ENCODE assay signal across 29 cellular contexts in genomic region chr1:85553936-85554335, GRCh38. TPM values are rescaled to one million over a fixed set of nuclear protein-coding genes. Genes with fewer than 3 reads are reported as not detected.
DNase-seq lines count a peak whose midpoint lies in the region; ATAC-seq and TF ChIP-seq lines count a peak whose summit lies in the region.
"Had no signal": no experiment of that assay in that cellular context is flagged by ENCODE, and none has a peak within 500 bp of the region (broad histone marks: within the 10 kb centered on the region; RNA-seq: fewer than 3 reads in every experiment).

No MANE protein-coding gene starts in this region.

- H3K4me3 ChIP-seq in fibroblast of the aortic adventitia (ENCODE audit: low read depth, low read length) = no peak overlapping the region
- H3K4me3 ChIP-seq in neuronal stem cell (ENCODE audit: low read length in 2 of 2) = no peak overlapping the region
- H3K4me3 ChIP-seq in stomach smooth muscle (ENCODE audit: low read length in 2 of 2) = no peak overlapping the region
- no peak overlapping the region for H3K4me3 ChIP-seq in A673 (ENCODE audit: low read depth, low read length, poor library complexity, severe bottlenecking)
- H3K4me3 ChIP-seq: BLaER1 treated with 17β-estradiol and CSF1 and Interleukin-3, amounts not matched to agents 10 nM and 100 nM; heart right ventricle; lung; spleen; upper lobe of right lung had no signal

- no peak overlapping the region for H3K14ac ChIP-seq in neuronal stem cell (ENCODE audit: low read length)

- no CpG with 5 or more reads among the region's 1 CpG for WGBS in neuronal stem cell (ENCODE audit: extremely low coverage in 2 of 2, insufficient read length in 2 of 2, insufficient replicate concordance in 1 of 2), 2 donors

- no peak overlapping the region for H3K4me2 ChIP-seq in neuronal stem cell (ENCODE audit: insufficient read depth, low read length, poor library complexity, severe bottlenecking)
- H3K4me2 ChIP-seq: BLaER1 treated with 17β-estradiol and CSF1 and Interleukin-3, amounts not matched to agents 10 nM and 100 nM had no signal

- TF ChIP-seq CTCF in fibroblast of the aortic adventitia (IDR thresholded peaks at IDR 0.05; ENCODE audit: insufficient read depth, low read length) (no peak), A673 (conservative IDR thresholded peaks at IDR 0.05; ENCODE audit: low read depth, low read length) (no peak)

- no peak overlapping the region for H3K9ac ChIP-seq in neuronal stem cell (ENCODE audit: low read depth, low read length, poor library complexity)
- H3K9ac ChIP-seq in stomach smooth muscle (ENCODE audit: low read length in 2 of 2) = peak overlapping the region in 1 of 2 donors; percentile 1
- H3K9ac ChIP-seq: BLaER1 treated with 17β-estradiol and CSF1 and Interleukin-3, amounts not matched to agents 10 nM and 100 nM had no signal

- H3K9me3 ChIP-seq in neuronal stem cell (replicated peaks in 1 of 2; ENCODE audit: control insufficient read depth in 2 of 2, insufficient read depth in 1 of 2, low read depth in 1 of 2, low read length in 2 of 2) = peaks cover under 1 to 2% of the 10 kb centered on the region in 2 donors
- H3K9me3 ChIP-seq in stomach smooth muscle (ENCODE audit: control insufficient read depth in 2 of 2, low read length in 2 of 2) = no peaks in the 10 kb centered on the region
- peaks cover under 1% of the 10 kb centered on the region for H3K9me3 ChIP-seq in A673 (ENCODE audit: low read depth, low read length, poor library complexity, severe bottlenecking)
- H3K9me3 ChIP-seq: BLaER1 treated with 17β-estradiol and CSF1 and Interleukin-3, amounts not matched to agents 10 nM and 100 nM; Caco-2; upper lobe of right lung had no signal

- H2AFZ ChIP-seq in neuronal stem cell (ENCODE audit: low read length) = peak overlapping the region; percentile 46

- H4K8ac ChIP-seq in neuronal stem cell (ENCODE audit: low read depth, low read length) = no peak overlapping the region

- peak; percentile 34 for DNase-seq in RPMI7951 (ENCODE audit: low read depth)
- DNase-seq in fibroblast of the aortic adventitia (ENCODE audit: low read depth) = peak; percentile 28
- DNase-seq in neuronal stem cell (ENCODE audit: low spot score) = no peak
- no peak for DNase-seq in A673 (ENCODE audit: low spot score)
- no peak for DNase-seq in SHP77 (lab: John Stamatoyannopoulos, UW)
- DNase-seq in NCI-H187 (lab: John Stamatoyannopoulos, UW) = no peak
- DNase-seq: activated CD4-positive, alpha-beta T cell treated with anti-CD3 and anti-CD28 coated beads for 48 hours; activated gamma-delta T cell treated with Interleukin-2 at 50 U/mL for 16 hours; activated naive CD8-positive, alpha-beta T cell treated with anti-CD3 and anti-CD28 coated beads, Interleukin-2, amount 50 U/mL, for 24 hours; activated T-cell treated with anti-CD3 and anti-CD28 coated beads, Interleukin-2, amount 50 U/mL, for 1 hour; brain microvascular endothelial cell; Caco-2; DMS79; effector CD4-positive, alpha-beta T cell; heart right ventricle; NCI-H1436 treated with DMSO at 0.1 percent for 48 hours; NCI-H446; NCI-H774; nucleus accumbens; retina; spleen; T-helper 9 cell; upper lobe of right lung had no signal

- H3K27me3 ChIP-seq in neuronal stem cell (ENCODE audit: control insufficient read depth in 3 of 3, insufficient read depth in 3 of 3, low read depth in 1 of 3, low read length in 3 of 3) (no peaks in the 10 kb centered on the region), stomach smooth muscle (ENCODE audit: control insufficient read depth in 1 of 2, insufficient read depth in 2 of 2, low read length in 2 of 2) (no peaks in the 10 kb centered on the region), A673 (replicated peaks; ENCODE audit: insufficient read depth, low read depth, low read length, poor library complexity) (no peaks in the 10 kb centered on the region)
- H3K27me3 ChIP-seq: BLaER1 treated with 17β-estradiol and CSF1 and Interleukin-3, amounts not matched to agents 10 nM and 100 nM; brain microvascular endothelial cell; heart right ventricle; spleen; upper lobe of right lung had no signal

- H3K18ac ChIP-seq in neuronal stem cell (ENCODE audit: low read length) = no peak overlapping the region

- no peak overlapping the region for H2BK5ac ChIP-seq in neuronal stem cell (ENCODE audit: low read length)

- CTCF ChIA-PET in A673 (lab: Charles Lee) = no interaction called here

- BruUV-seq in A673 (replicated peaks; lab: Mats Ljungman, UMichigan) = no TSS peak

- H3K4me1 ChIP-seq in neuronal stem cell (ENCODE audit: control insufficient read depth in 2 of 2, insufficient read depth in 1 of 2, low read depth in 1 of 2, low read length in 2 of 2) (peaks cover 3 to 14% of the 10 kb centered on the region in 2 donors), stomach smooth muscle (ENCODE audit: control insufficient read depth, insufficient read depth, low read length) (peaks cover 38% of the 10 kb centered on the region), A673 (ENCODE audit: insufficient read depth, low read length, poor library complexity, severe bottlenecking) (no peaks in the 10 kb centered on the region)
- H3K4me1 ChIP-seq: BLaER1 treated with 17β-estradiol and CSF1 and Interleukin-3, amounts not matched to agents 10 nM and 100 nM; spleen; upper lobe of right lung had no signal

- no peak overlapping the region for H2AK5ac ChIP-seq in neuronal stem cell (ENCODE audit: low read depth, low read length)

- no peak for ATAC-seq in GM18517 (IDR thresholded peaks at IDR 0.05; ENCODE audit: unreplicated experiment)
- ATAC-seq: activated naive CD8-positive, alpha-beta T cell treated with anti-CD3 and anti-CD28 coated beads, Interleukin-2, amount 50 U/mL, for 24 hours; upper lobe of right lung had no signal

- H3K36me3 ChIP-seq in neuronal stem cell (replicated peaks in 1 of 2; ENCODE audit: control insufficient read depth in 2 of 2, insufficient read depth in 2 of 2, low read length in 2 of 2) (no peaks in the 10 kb centered on the region), stomach smooth muscle (ENCODE audit: control insufficient read depth in 2 of 2, insufficient read depth in 2 of 2, low read length in 2 of 2) (no peaks in the 10 kb centered on the region), A673 (ENCODE audit: insufficient read depth, low read length, poor library complexity, severe bottlenecking) (no peaks in the 10 kb centered on the region)
- H3K36me3 ChIP-seq: BLaER1 treated with 17β-estradiol and CSF1 and Interleukin-3, amounts not matched to agents 10 nM and 100 nM; heart right ventricle; spleen; upper lobe of right lung had no signal

- POLR2A ChIA-PET in A673 (lab: Charles Lee; ENCODE audit: low non-redundant PET) = no interaction called here

- no peaks in the 10 kb centered on the region for H3K79me1 ChIP-seq in neuronal stem cell (ENCODE audit: low read depth, low read length)

- H2BK120ac ChIP-seq in neuronal stem cell (ENCODE audit: low read depth, low read length) = no peak overlapping the region

- intact Hi-C loops in A673 (cut with micrococcal nuclease; ENCODE audit: unreplicated experiment) = no loop called here

- no peak overlapping the region for H2BK12ac ChIP-seq in neuronal stem cell (ENCODE audit: low read length)

- no peak overlapping the region for H3K4ac ChIP-seq in neuronal stem cell (ENCODE audit: low read length)

- H3K23ac ChIP-seq in neuronal stem cell (ENCODE audit: low read depth, low read length, poor library complexity) = no peak overlapping the region

- no peak overlapping the region for H2BK15ac ChIP-seq in neuronal stem cell (ENCODE audit: low read length)

- peak overlapping the region; percentile 61 for H3K27ac ChIP-seq in neuronal stem cell (replicated peaks; ENCODE audit: low read length)
- peak overlapping the region; percentile 66 for H3K27ac ChIP-seq in stomach smooth muscle (ENCODE audit: low read length)
- no peak overlapping the region for H3K27ac ChIP-seq in A673 (ENCODE audit: low read depth, low read length, poor library complexity, severe bottlenecking)
- H3K27ac ChIP-seq: BLaER1 treated with 17β-estradiol and CSF1 and Interleukin-3, amounts not matched to agents 10 nM and 100 nM; brain microvascular endothelial cell; spleen; upper lobe of right lung; VCaP had no signal

- H4K91ac ChIP-seq in neuronal stem cell (ENCODE audit: low read depth, low read length, poor library complexity) = no peak overlapping the region

RNA-seq across cellular contexts. Expression of gene CCN1, which starts 26.6 kb away (rescaled TPM):
- total RNA-seq in RPMI7951 (2014; rRNA removed; shearing (Covaris generic)) = 16.9 and 21.0 TPM in 2 replicates
- 28.0 and 29.6 TPM in 2 replicates for total RNA-seq in fibroblast of the aortic adventitia (ENCODE audit: low replicate concordance)
- 66.8 TPM for polyA plus RNA-seq in neuronal stem cell (2013, experiment 1 of 2)
- 66.8 TPM for polyA plus RNA-seq in neuronal stem cell (2013, experiment 2 of 2)
- 13.5 and 24.3 TPM in 2 replicates for total RNA-seq in A673 (2021)
- total RNA-seq: activated CD8-positive, alpha-beta memory T cell treated with anti-CD3 and anti-CD28 coated beads for 36 hours had no signal

Comparison
In these comparisons a context has a peak if more than half of its experiments do, and no peak if none do; other contexts are left out.
1. DNase-seq: peak in RPMI7951 (single experiment) and fibroblast of the aortic adventitia (single experiment); none in neuronal stem cell (single experiment), A673 (single experiment), SHP77 (0 of 2) and NCI-H187 (0 of 2).